Comparison of ENCODE assay signal across 18 cellular contexts in genomic region chr11:78902771-78903507, GRCh38.
DNase-seq lines count a peak whose midpoint lies in the region; ATAC-seq and TF ChIP-seq lines count a peak whose summit lies in the region.
"Had no signal": no experiment of that assay in that cellular context is flagged by ENCODE, and none has a peak within 500 bp of the region (broad histone marks: within the 10 kb centered on the region; RNA-seq: fewer than 3 reads in every experiment).

No MANE protein-coding gene starts in this region.

- H3K4me3 Mint-ChIP-seq in MCF 10A (ENCODE audit: unreplicated experiment), result no peak overlapping the region
- H3K4me3 Mint-ChIP-seq: CD4-positive, alpha-beta T cell had no signal

- no peak overlapping the region for H3K4me3 ChIP-seq in upper lobe of right lung
- H3K4me3 ChIP-seq: SK-N-MC had no signal

- POLR2A ChIA-PET in MCF 10A (lab: Yijun Ruan, JAX), result no interaction called here

- no peaks in the 10 kb centered on the region for H3K9me3 ChIP-seq in upper lobe of right lung
- H3K9me3 ChIP-seq: Caco-2 had no signal

- no peak overlapping the region for H3K27ac Mint-ChIP-seq in MCF 10A (ENCODE audit: low read depth, unreplicated experiment)
- H3K27ac Mint-ChIP-seq: CD4-positive, alpha-beta T cell had no signal

- H3K4me1 Mint-ChIP-seq in MCF 10A (ENCODE audit: insufficient read depth, unreplicated experiment), result no peaks in the 10 kb centered on the region

- no peaks in the 10 kb centered on the region for H3K36me3 ChIP-seq in upper lobe of right lung

- H3K4me1 ChIP-seq in upper lobe of right lung, result no peaks in the 10 kb centered on the region
- H3K4me1 ChIP-seq: Caco-2 had no signal

- ATAC-seq in left ventricle myocardium superior (no peak), Right ventricle myocardium inferior (no peak), upper lobe of right lung (peak; percentile 19), HG03432 (IDR thresholded peaks at IDR 0.05; ENCODE audit: unreplicated experiment) (no peak)

- H3K36me3 Mint-ChIP-seq in MCF 10A (ENCODE audit: insufficient read depth, unreplicated experiment), result no peaks in the 10 kb centered on the region

- no peak overlapping the region for H3K27ac ChIP-seq in upper lobe of right lung
- H3K27ac ChIP-seq: SK-N-MC had no signal

- H3K9me3 Mint-ChIP-seq in MCF 10A (ENCODE audit: unreplicated experiment), result no peaks in the 10 kb centered on the region
- H3K9me3 Mint-ChIP-seq: CD4-positive, alpha-beta T cell had no signal

- no peak for TF ChIP-seq POLR2A in erythroblast (IDR thresholded peaks at IDR 0.05; ENCODE audit: low read length)

- no peaks in the 10 kb centered on the region for H3K27me3 Mint-ChIP-seq in MCF 10A (ENCODE audit: insufficient read depth, unreplicated experiment)
- H3K27me3 Mint-ChIP-seq: CD4-positive, alpha-beta T cell had no signal

- intact Hi-C loops in left ventricle myocardium superior (cut with micrococcal nuclease) (no loop called here), Right ventricle myocardium inferior (cut with DNase I) (no loop called here), upper lobe of right lung (cut with DNase I) (no loop called here), MCF 10A (cut with micrococcal nuclease) (no loop called here)

- peak; percentile 25 for DNase-seq in left ventricle myocardium superior
- no peak for DNase-seq in Right ventricle myocardium inferior (ENCODE audit: missing footprints)
- DNase-seq in amniotic epithelial cell (ENCODE audit: low read depth), result peak; percentile 16
- peak; percentile 3 to 11 for DNase-seq in erythroblast (lab: John Stamatoyannopoulos, UW)
- DNase-seq in upper lobe of right lung, result no peak
- DNase-seq in activated CD4-positive, alpha-beta T cell treated with anti-CD3 and anti-CD28 coated beads, Interleukin-2, amount 50 U/mL, for 4 hours, result no peak
- DNase-seq in MCF 10A (ENCODE audit: unreplicated experiment), result no peak
- DNase-seq: 8988T; Caco-2; CD4-positive, alpha-beta T cell; DMS153; GF-D8; HCEC 1CT; MV-4-11; NCI-H1694 treated with DMSO at 0.1 percent for 48 hours; Right ventricle myocardium superior had no signal

- CTCF ChIA-PET in MCF 10A (lab: Yijun Ruan, JAX), result no interaction called here

- H3K27me3 ChIP-seq in upper lobe of right lung, result no peaks in the 10 kb centered on the region

- TF ChIP-seq CTCF in upper lobe of right lung (IDR thresholded peaks at IDR 0.05) (no peak), MCF 10A (IDR thresholded peaks at IDR 0.05; ENCODE audit: unreplicated experiment) (no peak)

- no TSS peak for BruUV-seq in MCF 10A (replicated peaks; lab: Mats Ljungman, UMichigan)

Comparison
In these comparisons a context has a peak if more than half of its experiments do, and no peak if none do; other contexts are left out.
1. DNase-seq: peak in left ventricle myocardium superior (single experiment), amniotic epithelial cell (single experiment) and erythroblast (2 of 2); none in Right ventricle myocardium inferior (single experiment), upper lobe of right lung (single experiment), activated CD4-positive, alpha-beta T cell treated with anti-CD3 and anti-CD28 coated beads, Interleukin-2, amount 50 U/mL, for 4 hours (0 of 2) and MCF 10A (single experiment).